ENCODE assay signal across 11 cellular contexts in genomic region chr16:85908444-85908843, GRCh38. TPM values are rescaled to one million over a fixed set of nuclear protein-coding genes. Genes with fewer than 3 reads are reported as not detected.
DNase-seq lines count a peak whose midpoint lies in the region; ATAC-seq and TF ChIP-seq lines count a peak whose summit lies in the region.
"Had no signal": no experiment of that assay in that cellular context is flagged by ENCODE, and none has a peak within 500 bp of the region (broad histone marks: within the 10 kb centered on the region; RNA-seq: fewer than 3 reads in every experiment).

No MANE protein-coding gene starts in this region.

- H3K27me3 ChIP-seq in CD4-positive, alpha-beta T cell (ENCODE audit: control insufficient read depth, insufficient read depth, low read length): no peaks in the 10 kb centered on the region
- H3K27me3 ChIP-seq in breast epithelium (peaks cover 0 to 7% of the 10 kb centered on the region in 2 donors), colonic mucosa (no peaks in the 10 kb centered on the region)

- TF ChIP-seq POLR2A in breast epithelium (IDR thresholded peaks at IDR 0.05): no peak

- H3K4me1 Mint-ChIP-seq in CD4-positive, alpha-beta T cell (ENCODE audit: low read depth): peaks cover 15% of the 10 kb centered on the region
- peaks cover 88% of the 10 kb centered on the region for H3K4me1 Mint-ChIP-seq in activated naive CD8-positive, alpha-beta T cell treated with anti-CD3 and anti-CD28 coated beads, Interleukin-2, amount 50 U/mL, for 24 hours

- H3K36me3 Mint-ChIP-seq in CD4-positive, alpha-beta T cell (ENCODE audit: low read depth): peaks cover 4% of the 10 kb centered on the region
- H3K36me3 Mint-ChIP-seq in activated naive CD8-positive, alpha-beta T cell treated with anti-CD3 and anti-CD28 coated beads, Interleukin-2, amount 50 U/mL, for 24 hours (ENCODE audit: low read depth): peaks cover 94% of the 10 kb centered on the region

- POLR2A ChIA-PET in CD4-positive, alpha-beta T cell (lab: Charles Lee): interaction anchor here (1.1 kb wide), 1 partner anchor 10 kb away, joined by 3 read pairs; the partner anchor contains the start of gene IRF8

- CTCF ChIA-PET in CD4-positive, alpha-beta T cell (lab: Charles Lee): no interaction called here

- H3K27ac ChIP-seq in CD4-positive, alpha-beta T cell (ENCODE audit: low read depth, low read length): no peak overlapping the region
- H3K27ac ChIP-seq in breast epithelium: no peak overlapping the region
- H3K27ac ChIP-seq in colonic mucosa: no peak overlapping the region

- peak overlapping the region; percentile 16 for H3K27ac Mint-ChIP-seq in CD4-positive, alpha-beta T cell
- H3K27ac Mint-ChIP-seq in activated naive CD8-positive, alpha-beta T cell treated with anti-CD3 and anti-CD28 coated beads, Interleukin-2, amount 50 U/mL, for 24 hours: peak overlapping the region; percentile 65

- intact Hi-C loops in CD4-positive, alpha-beta T cell (cut with DNase I, micrococcal nuclease): no loop called here
- intact Hi-C loops in sciatic nerve (cut with DNase I): no loop called here
- intact Hi-C loops in breast epithelium (cut with DNase I; ENCODE audit: low total_unique reads): no loop called here
- intact Hi-C loops in colonic mucosa (cut with DNase I): no loop called here

- H3K27me3 Mint-ChIP-seq in CD4-positive, alpha-beta T cell: no peaks in the 10 kb centered on the region
- H3K27me3 Mint-ChIP-seq in activated naive CD8-positive, alpha-beta T cell treated with anti-CD3 and anti-CD28 coated beads, Interleukin-2, amount 50 U/mL, for 24 hours: no peaks in the 10 kb centered on the region

- DNase-seq in CD4-positive, alpha-beta T cell: no peak
- DNase-seq in activated naive CD8-positive, alpha-beta T cell treated with anti-CD3 and anti-CD28 coated beads, Interleukin-2, amount 50 U/mL, for 24 hours: no peak
- DNase-seq in NCI-H526 treated with DMSO at 0.1 percent for 48 hours (lab: John Stamatoyannopoulos, UW) (no peak), sciatic nerve (ENCODE audit: low spot score) (no peak), breast epithelium (ENCODE audit: low spot score in 2 of 2) (no peak), colonic mucosa (no peak)
- DNase-seq: NCI-H2227 treated with DMSO at 0.1 percent for 48 hours; stimulated activated naive CD4-positive, alpha-beta T cell had no signal

- H3K36me3 ChIP-seq in breast epithelium (no peaks in the 10 kb centered on the region), colonic mucosa (no peaks in the 10 kb centered on the region)

- no peak overlapping the region for H3K9ac ChIP-seq in colonic mucosa (ENCODE audit: low read depth in 2 of 2, low read length in 2 of 2)

- H3K9me3 Mint-ChIP-seq in CD4-positive, alpha-beta T cell: no peaks in the 10 kb centered on the region
- H3K9me3 Mint-ChIP-seq in activated naive CD8-positive, alpha-beta T cell treated with anti-CD3 and anti-CD28 coated beads, Interleukin-2, amount 50 U/mL, for 24 hours: no peaks in the 10 kb centered on the region

- no peak overlapping the region for H3K4me3 Mint-ChIP-seq in CD4-positive, alpha-beta T cell
- H3K4me3 Mint-ChIP-seq in activated naive CD8-positive, alpha-beta T cell treated with anti-CD3 and anti-CD28 coated beads, Interleukin-2, amount 50 U/mL, for 24 hours: no peak overlapping the region

- H3K4me3 ChIP-seq in breast epithelium (no peak overlapping the region), colonic mucosa (no peak overlapping the region)

- H3K9me3 ChIP-seq in CD4-positive, alpha-beta T cell (ENCODE audit: control insufficient read depth, low read length): no peaks in the 10 kb centered on the region
- H3K9me3 ChIP-seq in breast epithelium: peaks cover 0 to 5% of the 10 kb centered on the region in 2 donors
- no peaks in the 10 kb centered on the region for H3K9me3 ChIP-seq in colonic mucosa

- no peaks in the 10 kb centered on the region for H3K4me1 ChIP-seq in breast epithelium
- H3K4me1 ChIP-seq in colonic mucosa: no peaks in the 10 kb centered on the region

- no peak for ATAC-seq in CD4-positive, alpha-beta T cell (ENCODE audit: poor library complexity)
- ATAC-seq in GM19351 (IDR thresholded peaks at IDR 0.05; ENCODE audit: unreplicated experiment) (peak; percentile 63), HG03175 (IDR thresholded peaks at IDR 0.05; ENCODE audit: unreplicated experiment) (peak; percentile 55), sciatic nerve (no peak)
- no peak for ATAC-seq in activated naive CD8-positive, alpha-beta T cell treated with anti-CD3 and anti-CD28 coated beads, Interleukin-2, amount 50 U/mL, for 24 hours
- ATAC-seq: HCT116 had no signal

- no peak for TF ChIP-seq CTCF in CD4-positive, alpha-beta T cell (IDR thresholded peaks at IDR 0.05)
- TF ChIP-seq CTCF in breast epithelium (IDR thresholded peaks at IDR 0.05): no peak
- TF ChIP-seq CTCF in colonic mucosa (IDR thresholded peaks at IDR 0.05): no peak

RNA-seq across cellular contexts. Expression of gene IRF8, which starts 9.5 kb away (rescaled TPM):
- 10 to 100 TPM; 11.3 to 13.2 TPM for total RNA-seq in CD4-positive, alpha-beta T cell
- total RNA-seq in sciatic nerve (19.1 TPM), breast epithelium (100 to 1,000 TPM in 1 of 3 donors, 10 to 100 TPM in 2; 16.7 to 121 (median 20.2) TPM), colonic mucosa (10 to 100 TPM; 25.1 to 52.5 TPM)

Comparison
In these comparisons a context has a peak if more than half of its experiments do, and no peak if none do; other contexts are left out.
1. ATAC-seq: peak in GM19351 (single experiment) and HG03175 (single experiment); none in CD4-positive, alpha-beta T cell (single experiment), activated naive CD8-positive, alpha-beta T cell treated with anti-CD3 and anti-CD28 coated beads, Interleukin-2, amount 50 U/mL, for 24 hours (single experiment) and sciatic nerve (single experiment).